8 cellular contexts compared by ENCODE assay signal in the genomic region with DNA sequence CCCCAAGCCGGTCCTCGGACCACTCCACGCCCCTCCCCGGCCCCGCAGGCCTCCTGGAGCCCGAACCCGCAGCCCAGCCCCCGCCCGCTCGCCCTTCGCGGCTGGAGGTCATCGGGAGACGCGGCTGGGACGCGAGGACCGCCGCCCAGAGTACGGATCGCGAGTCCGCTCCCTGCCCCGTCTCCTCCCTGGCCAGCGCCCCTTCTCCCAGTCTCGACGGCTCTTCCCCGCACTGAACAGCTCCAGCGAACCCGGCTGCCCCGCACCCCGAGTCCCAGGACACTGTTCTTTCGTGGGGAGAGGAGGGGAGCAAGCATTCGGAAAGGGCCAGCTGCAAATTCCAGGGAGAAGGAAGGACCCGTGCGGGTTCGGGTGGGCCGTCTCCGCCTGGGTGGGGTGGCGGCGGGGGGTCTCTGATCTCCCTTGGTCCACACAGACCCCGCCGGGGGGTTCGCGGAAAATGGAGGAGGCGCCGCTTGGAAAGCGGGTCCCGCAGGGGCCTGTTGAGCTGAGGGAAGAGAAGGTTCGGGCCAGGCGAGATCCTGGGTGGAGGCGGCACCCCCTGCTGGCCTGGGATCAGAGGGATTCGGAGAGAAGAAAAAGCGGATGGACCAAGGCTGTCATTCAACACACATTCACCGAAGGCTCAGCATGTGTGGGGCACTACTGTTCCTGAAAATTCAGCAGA. TPM values are rescaled to one million over a fixed set of nuclear protein-coding genes. Genes with fewer than 3 reads are reported as not detected.
DNase-seq lines count a peak whose midpoint lies in the region; TF ChIP-seq lines count a peak whose summit lies in the region.

No MANE protein-coding gene starts in this region.

- H3K36me3 ChIP-seq in esophagus (ENCODE audit: control insufficient read depth in 2 of 2, insufficient read depth in 2 of 2, low read length in 1 of 2) (no peaks in the 10 kb centered on the region), muscle layer of colon (ENCODE audit: insufficient read depth, low read length) (no peaks in the 10 kb centered on the region), uterus (no peaks in the 10 kb centered on the region)

- no peak overlapping the region for H3K9ac ChIP-seq in muscle layer of colon (ENCODE audit: low read length)

- peak overlapping the region; percentile 52 to 53 for H3K4me3 ChIP-seq in esophagus (ENCODE audit: low read depth in 1 of 2, low read length in 2 of 2)
- peak overlapping the region; percentile 34 to 41 for H3K4me3 ChIP-seq in muscle layer of colon (ENCODE audit: low read depth in 1 of 2, low read length in 2 of 2)
- peak overlapping the region; percentile 38 to 44 for H3K4me3 ChIP-seq in uterus

- TF ChIP-seq CTCF in VCaP (conservative IDR thresholded peaks at IDR 0.05) (peak; percentile 91), uterus (IDR thresholded peaks at IDR 0.05) (peak; percentile 68 to 77 (median 72))

- peak; percentile 24 for DNase-seq in NCI-H2029 (lab: John Stamatoyannopoulos, UW)
- DNase-seq in NCI-H2029 treated with DMSO at 0.1 percent for 48 hours (lab: John Stamatoyannopoulos, UW): no peak
- peak; percentile 88 for DNase-seq in KBM-7
- peak; percentile 65 to 67 for DNase-seq in uterus
- DNase-seq in GF-D8 (lab: John Stamatoyannopoulos, UW): no peak

- H3K27ac ChIP-seq in VCaP: peak overlapping the region; percentile 47; the same call in 1 of the 2 replicates
- peak overlapping the region in 1 of 2 donors; percentile 9 for H3K27ac ChIP-seq in esophagus (ENCODE audit: low read depth in 2 of 2, low read length in 1 of 2)
- no peak overlapping the region for H3K27ac ChIP-seq in muscle layer of colon (ENCODE audit: low read depth, low read length)
- peak overlapping the region in 1 of 2 donors; percentile 14 for H3K27ac ChIP-seq in uterus

- no peak for TF ChIP-seq POLR2A in uterus (IDR thresholded peaks at IDR 0.05)

- no peaks in the 10 kb centered on the region for H3K27me3 ChIP-seq in esophagus (ENCODE audit: control insufficient read depth in 1 of 2, insufficient read depth in 2 of 2, low read length in 2 of 2)
- H3K27me3 ChIP-seq in muscle layer of colon (ENCODE audit: control insufficient read depth in 1 of 2, insufficient read depth in 2 of 2, low read length in 2 of 2): peaks cover 9 to 55% of the 10 kb centered on the region in 2 donors
- H3K27me3 ChIP-seq in uterus: no peaks in the 10 kb centered on the region

- no peaks in the 10 kb centered on the region for H3K9me3 ChIP-seq in esophagus (ENCODE audit: control insufficient read depth in 2 of 2, insufficient read depth in 1 of 2, low read depth in 1 of 2, low read length in 1 of 2)
- no peaks in the 10 kb centered on the region for H3K9me3 ChIP-seq in muscle layer of colon (ENCODE audit: low read length)
- H3K9me3 ChIP-seq in uterus: no peaks in the 10 kb centered on the region

- H3K4me1 ChIP-seq in esophagus (ENCODE audit: control insufficient read depth in 2 of 2, insufficient read depth in 2 of 2, low read length in 1 of 2): peaks cover 4 to 8% of the 10 kb centered on the region in 2 donors
- peaks cover 22% of the 10 kb centered on the region for H3K4me1 ChIP-seq in muscle layer of colon (ENCODE audit: insufficient read depth, low read length)
- H3K4me1 ChIP-seq in uterus: peaks cover 0 to 18% of the 10 kb centered on the region in 2 donors

- intact Hi-C loops in uterus (cut with DNase I; ENCODE audit: low total_unique reads): no loop called here

- in situ Hi-C loops in KBM-7 (cut with MboI; ENCODE audit: low pct_unique_long_range_greater_than_20kb, low sequenced_read_pairs): no loop called here

- whole genome bisulfite sequencing in esophagus, 2 donors: 2% methylated on average over 55 of the region's 55 CpGs

RNA-seq across cellular contexts. Expression of a gene that starts 0.6 kb away (rescaled TPM):
- 1 to 10 TPM in 1 of 2 donors, under 1 TPM in 1; 0.89 to 2.0 TPM for polyA plus RNA-seq in esophagus
- 1 to 10 TPM in 3 of 4 donors, not detected in 1; 1.4 to 4.9 (median 1.9) TPM for total RNA-seq in uterus

RNA-seq across cellular contexts. Expression of a gene that starts 4.2 kb away (rescaled TPM):
- 10 to 100 TPM; 18.8 to 21.0 TPM for polyA plus RNA-seq in esophagus
- total RNA-seq in uterus: 100 to 1,000 TPM in 1 of 4 donors, 10 to 100 TPM in 3; 26.8 to 121 (median 49.1) TPM

RNA-seq across cellular contexts. Expression of a gene that starts 16.1 kb away (rescaled TPM):
- 10 to 100 TPM; 38.4 to 55.6 TPM for polyA plus RNA-seq in esophagus
- total RNA-seq in uterus: 10 to 100 TPM in 3 of 4 donors, 1 to 10 TPM in 1; 7.9 to 27.4 (median 19.8) TPM

RNA-seq across cellular contexts. Expression of a gene that starts 29.1 kb away (rescaled TPM):
- polyA plus RNA-seq in esophagus: 1 to 10 TPM; 1.4 to 1.6 TPM
- total RNA-seq in uterus: 10 to 100 TPM; 21.8 to 86.9 (median 54.2) TPM

Comparison
In these comparisons a context has a peak if more than half of its experiments do, and no peak if none do; other contexts are left out.
1. DNase-seq: peak in NCI-H2029 (single experiment), KBM-7 (single experiment) and uterus (2 of 2); none in NCI-H2029 treated with DMSO at 0.1 percent for 48 hours (single experiment) and GF-D8 (single experiment).
2. Peak in every context shown above with its lines, with median percentiles within 50 percentile points of each other: H3K4me3 ChIP-seq.